Comparison of ENCODE assay signal across 9 cellular contexts in genomic region chr5:113050606-113051391, GRCh38.
DNase-seq lines count a peak whose midpoint lies in the region; ATAC-seq and TF ChIP-seq lines count a peak whose summit lies in the region.
"Had no signal": no experiment of that assay in that cellular context is flagged by ENCODE, and none has a peak within 500 bp of the region (broad histone marks: within the 10 kb centered on the region; RNA-seq: fewer than 3 reads in every experiment).

No MANE protein-coding gene starts in this region.

- no peak overlapping the region for H3K27ac Mint-ChIP-seq in WTC11

- DNase-seq in stimulated activated CD4-positive, alpha-beta T cell treated with anti-CD3 and anti-CD28 coated beads, Interleukin-1b, Interleukin-23, amount 100 ng/mL, for 48 hours = peak; percentile 45
- DNase-seq in stimulated activated CD4-positive, alpha-beta T cell treated with anti-CD3 and anti-CD28 coated beads, Interleukin-4, amount 100 ng/mL, for 4 hours = no peak
- DNase-seq in amniotic stem cell (lab: John Stamatoyannopoulos, UW) = peak; percentile 18
- peak; percentile 89 for DNase-seq in kidney glomerular epithelial cell (lab: John Stamatoyannopoulos, UW)
- DNase-seq in WTC11 (ENCODE audit: low spot score) = no peak
- DNase-seq in activated CD4-positive, CD25-positive, alpha-beta regulatory T cell (lab: John Stamatoyannopoulos, UW) = no peak
- DNase-seq in NK-92 treated with Interleukin-12 subunit alpha and Interleukin-12 subunit beta, amount 100 ng/mL, for 24 hours (lab: John Stamatoyannopoulos, UW) = no peak
- DNase-seq: naive B cell had no signal

- POLR2A ChIA-PET in WTC11 (lab: Charles Lee) = no interaction called here

- no peak for ATAC-seq in WTC11
- ATAC-seq in HG03460 (IDR thresholded peaks at IDR 0.05; ENCODE audit: unreplicated experiment) = no peak

- no peak for TF ChIP-seq CTCF in WTC11 (IDR thresholded peaks at IDR 0.05)

- 0 out of 2 replicates have a peak, but pooled peaks cover 4% of the 10 kb centered on the region for H3K4me1 Mint-ChIP-seq in WTC11

- H3K36me3 Mint-ChIP-seq in WTC11 = peaks cover 19% of the 10 kb centered on the region
- H3K36me3 Mint-ChIP-seq: naive B cell had no signal

- no peak overlapping the region for H3K4me3 Mint-ChIP-seq in WTC11

- H3K27me3 Mint-ChIP-seq in WTC11 (ENCODE audit: low read depth) = no peaks in the 10 kb centered on the region
- H3K27me3 Mint-ChIP-seq: naive B cell had no signal

- no peaks in the 10 kb centered on the region for H3K9me3 Mint-ChIP-seq in WTC11

- CTCF ChIA-PET in WTC11 (lab: Charles Lee) = interaction anchor here (1.0 to 1.5 kb wide), 2 partner anchors 73 to 286 kb away, joined by 3 read pairs; no protein-coding TSS in a partner anchor

TF ChIP-seq in WTC11, 78 proteins besides CTCF, POLR2A, EP300 and RAD21:
- TF ChIP-seq MYBL2 (CRISPR knock-in tag; IDR thresholded peaks at IDR 0.05) (no peak), RORB (CRISPR knock-in tag; IDR thresholded peaks at IDR 0.05) (no peak), SP1 (CRISPR knock-in tag; conservative IDR thresholded peaks at IDR 0.05) (no peak), PRDM15 (CRISPR knock-in tag; IDR thresholded peaks at IDR 0.05) (no peak)
- TF ChIP-seq, protein P1, sequence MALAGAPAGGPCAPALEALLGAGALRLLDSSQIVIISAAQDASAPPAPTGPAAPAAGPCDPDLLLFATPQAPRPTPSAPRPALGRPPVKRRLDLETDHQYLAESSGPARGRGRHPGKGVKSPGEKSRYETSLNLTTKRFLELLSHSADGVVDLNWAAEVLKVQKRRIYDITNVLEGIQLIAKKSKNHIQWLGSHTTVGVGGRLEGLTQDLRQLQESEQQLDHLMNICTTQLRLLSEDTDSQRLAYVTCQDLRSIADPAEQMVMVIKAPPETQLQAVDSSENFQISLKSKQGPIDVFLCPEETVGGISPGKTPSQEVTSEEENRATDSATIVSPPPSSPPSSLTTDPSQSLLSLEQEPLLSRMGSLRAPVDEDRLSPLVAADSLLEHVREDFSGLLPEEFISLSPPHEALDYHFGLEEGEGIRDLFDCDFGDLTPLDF (CRISPR knock-in tag; IDR thresholded peaks at IDR 0.05) = no peak
- TF ChIP-seq, protein P2, sequence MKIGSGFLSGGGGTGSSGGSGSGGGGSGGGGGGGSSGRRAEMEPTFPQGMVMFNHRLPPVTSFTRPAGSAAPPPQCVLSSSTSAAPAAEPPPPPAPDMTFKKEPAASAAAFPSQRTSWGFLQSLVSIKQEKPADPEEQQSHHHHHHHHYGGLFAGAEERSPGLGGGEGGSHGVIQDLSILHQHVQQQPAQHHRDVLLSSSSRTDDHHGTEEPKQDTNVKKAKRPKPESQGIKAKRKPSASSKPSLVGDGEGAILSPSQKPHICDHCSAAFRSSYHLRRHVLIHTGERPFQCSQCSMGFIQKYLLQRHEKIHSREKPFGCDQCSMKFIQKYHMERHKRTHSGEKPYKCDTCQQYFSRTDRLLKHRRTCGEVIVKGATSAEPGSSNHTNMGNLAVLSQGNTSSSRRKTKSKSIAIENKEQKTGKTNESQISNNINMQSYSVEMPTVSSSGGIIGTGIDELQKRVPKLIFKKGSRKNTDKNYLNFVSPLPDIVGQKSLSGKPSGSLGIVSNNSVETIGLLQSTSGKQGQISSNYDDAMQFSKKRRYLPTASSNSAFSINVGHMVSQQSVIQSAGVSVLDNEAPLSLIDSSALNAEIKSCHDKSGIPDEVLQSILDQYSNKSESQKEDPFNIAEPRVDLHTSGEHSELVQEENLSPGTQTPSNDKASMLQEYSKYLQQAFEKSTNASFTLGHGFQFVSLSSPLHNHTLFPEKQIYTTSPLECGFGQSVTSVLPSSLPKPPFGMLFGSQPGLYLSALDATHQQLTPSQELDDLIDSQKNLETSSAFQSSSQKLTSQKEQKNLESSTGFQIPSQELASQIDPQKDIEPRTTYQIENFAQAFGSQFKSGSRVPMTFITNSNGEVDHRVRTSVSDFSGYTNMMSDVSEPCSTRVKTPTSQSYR (CRISPR knock-in tag; IDR thresholded peaks at IDR 0.05) = no peak

Comparison
In these comparisons a context has a peak if more than half of its experiments do, and no peak if none do; other contexts are left out.
1. DNase-seq: peak in stimulated activated CD4-positive, alpha-beta T cell treated with anti-CD3 and anti-CD28 coated beads, Interleukin-1b, Interleukin-23, amount 100 ng/mL, for 48 hours (single experiment), amniotic stem cell (single experiment) and kidney glomerular epithelial cell (single experiment); none in stimulated activated CD4-positive, alpha-beta T cell treated with anti-CD3 and anti-CD28 coated beads, Interleukin-4, amount 100 ng/mL, for 4 hours (0 of 2), WTC11 (single experiment), activated CD4-positive, CD25-positive, alpha-beta regulatory T cell (0 of 4) and NK-92 treated with Interleukin-12 subunit alpha and Interleukin-12 subunit beta, amount 100 ng/mL, for 24 hours (single experiment).